In genomic region chr1:14889937-14890440, GRCh38 we compare ENCODE assay signal across 21 cellular contexts.
DNase-seq lines count a peak whose midpoint lies in the region; ATAC-seq, FAIRE-seq and TF ChIP-seq lines count a peak whose summit lies in the region.
"Had no signal": no experiment of that assay in that cellular context is flagged by ENCODE, and none has a peak within 500 bp of the region (broad histone marks: within the 10 kb centered on the region; RNA-seq: fewer than 3 reads in every experiment).

No MANE protein-coding gene starts in this region.

- H3K36me3 ChIP-seq in K562 (ENCODE audit: control insufficient read depth, insufficient read depth, low read length), result no peaks in the 10 kb centered on the region
- no peaks in the 10 kb centered on the region for H3K36me3 ChIP-seq in hepatocyte (replicated peaks; ENCODE audit: insufficient read depth, low read depth)
- H3K36me3 ChIP-seq in neural progenitor cell, result no peaks in the 10 kb centered on the region
- H3K36me3 ChIP-seq in CD8-positive, alpha-beta memory T cell (ENCODE audit: insufficient read depth, low read length), result no peaks in the 10 kb centered on the region
- H3K36me3 ChIP-seq: BLaER1 had no signal

- DNase-seq in DMS79 treated with DMSO at 0.1 percent for 48 hours (lab: John Stamatoyannopoulos, UW) (peak; percentile 42), DMS79 (lab: John Stamatoyannopoulos, UW) (no peak), K562 (ENCODE audit: extremely low read depth in 1 of 4, low spot score in 3 of 4) (no peak), hepatocyte (ENCODE audit: low spot score) (no peak), neural progenitor cell (ENCODE audit: low spot score) (no peak), right cardiac atrium (no peak)
- DNase-seq in CD8-positive, alpha-beta memory T cell, result no peak
- DNase-seq: AML-193; Calu3; CD4-positive, alpha-beta memory T cell; GF-D8; HCEC 1CT; IMR-90 had no signal

- H3K9me2 ChIP-seq in hepatocyte (replicated peaks; ENCODE audit: insufficient read depth), result no peaks in the 10 kb centered on the region

- H3K4me1 ChIP-seq in K562 (replicated peaks in 1 of 2; ENCODE audit: control insufficient read depth in 2 of 2, insufficient read depth in 2 of 2, low read length in 2 of 2) (peaks cover 0 to 2% of the 10 kb centered on the region in 2 experiments; a peak in 2 of 5 replicates), hepatocyte (ENCODE audit: insufficient read depth) (peaks cover 2% of the 10 kb centered on the region), neural progenitor cell (peaks cover 30% of the 10 kb centered on the region), right cardiac atrium (ENCODE audit: control insufficient read depth, insufficient read depth, low read length) (no peaks in the 10 kb centered on the region)
- H3K4me1 ChIP-seq in CD8-positive, alpha-beta memory T cell (ENCODE audit: insufficient read depth, low read length), result no peaks in the 10 kb centered on the region
- H3K4me1 ChIP-seq: A549 had no signal

- H3F3A ChIP-seq in neural progenitor cell (ENCODE audit: low read depth), result peaks cover 14% of the 10 kb centered on the region

- no peak for TF ChIP-seq CTCF in K562 (IDR thresholded peaks at IDR 0.05 in 2 of 3, conservative IDR thresholded peaks at IDR 0.05 in 1 of 3; ENCODE audit: insufficient read depth in 2 of 3, low read depth in 1 of 3, low read length in 3 of 3)
- TF ChIP-seq CTCF in hepatocyte (IDR thresholded peaks at IDR 0.05; ENCODE audit: poor library complexity), result no peak
- no peak for TF ChIP-seq CTCF in neural progenitor cell (IDR thresholded peaks at IDR 0.05)

- 0 out of 3 replicates have a peak, but pooled peaks have one; percentile 29 for ATAC-seq in K562
- ATAC-seq in HG02938 (IDR thresholded peaks at IDR 0.05; ENCODE audit: unreplicated experiment), result no peak
- no peak for ATAC-seq in right cardiac atrium
- ATAC-seq: A549, GM23338 had no signal

- H4K20me1 ChIP-seq in K562 (replicated peaks; ENCODE audit: control insufficient read depth, insufficient read depth, low read length) (no peaks in the 10 kb centered on the region), hepatocyte (ENCODE audit: insufficient read depth, poor library complexity, severe bottlenecking) (no peaks in the 10 kb centered on the region), neural progenitor cell (ENCODE audit: low read depth) (peaks cover 10% of the 10 kb centered on the region)
- H4K20me1 ChIP-seq: BLaER1 had no signal

- no peaks in the 10 kb centered on the region for H3K9me3 ChIP-seq in K562 (replicated peaks; ENCODE audit: control insufficient read depth, insufficient read depth, low read depth, low read length)
- H3K9me3 ChIP-seq in hepatocyte (ENCODE audit: low read depth), result no peaks in the 10 kb centered on the region
- H3K9me3 ChIP-seq in neural progenitor cell (ENCODE audit: low read depth), result no peaks in the 10 kb centered on the region
- H3K9me3 ChIP-seq in CD8-positive, alpha-beta memory T cell (ENCODE audit: low read length), result no peaks in the 10 kb centered on the region
- H3K9me3 ChIP-seq in right cardiac atrium (ENCODE audit: control insufficient read depth, low read length), result no peaks in the 10 kb centered on the region
- H3K9me3 ChIP-seq: A549, BLaER1 had no signal

- no peak overlapping the region for H3K4me3 Mint-ChIP-seq in neural progenitor cell
- no peak overlapping the region for H3K4me3 Mint-ChIP-seq in CD8-positive, alpha-beta memory T cell
- H3K4me3 Mint-ChIP-seq: CD14-positive monocyte; CD4-positive, alpha-beta memory T cell; GM23338 had no signal

- H3K4me2 ChIP-seq in K562 (ENCODE audit: insufficient read depth, low read length) (no peak overlapping the region), hepatocyte (no peak overlapping the region), neural progenitor cell (no peak overlapping the region)
- H3K4me2 ChIP-seq: A549, BLaER1, GM23338 had no signal

- H3K4me3 ChIP-seq in K562, result no peak overlapping the region
- no peak overlapping the region for H3K4me3 ChIP-seq in hepatocyte
- H3K4me3 ChIP-seq in neural progenitor cell, result no peak overlapping the region
- H3K4me3 ChIP-seq in CD8-positive, alpha-beta memory T cell (ENCODE audit: low read length), result no peak overlapping the region
- no peak overlapping the region for H3K4me3 ChIP-seq in right cardiac atrium (ENCODE audit: low read length)
- H3K4me3 ChIP-seq: A549, BLaER1, GM23338 had no signal

- in situ Hi-C loops in K562 (cut with MboI), result no loop called here

- H3K9ac ChIP-seq in K562 (ENCODE audit: insufficient read depth in 1 of 2, low read depth in 2 of 2, low read length in 2 of 2) (no peak overlapping the region), neural progenitor cell (no peak overlapping the region)
- H3K9ac ChIP-seq: BLaER1 had no signal

- no TSS peak for BruUV-seq in K562 (replicated peaks; lab: Mats Ljungman, UMichigan)

- H3K79me2 ChIP-seq in K562 (ENCODE audit: control insufficient read depth, insufficient read depth, low read length) (no peaks in the 10 kb centered on the region), hepatocyte (no peaks in the 10 kb centered on the region), neural progenitor cell (ENCODE audit: low read depth) (no peaks in the 10 kb centered on the region)

- H3K27me3 ChIP-seq in K562 (ENCODE audit: control insufficient read depth in 2 of 2, insufficient read depth in 2 of 2, low read length in 2 of 2) (peaks cover 14 to 45% of the 10 kb centered on the region in 2 experiments), hepatocyte (no peaks in the 10 kb centered on the region), neural progenitor cell (no peaks in the 10 kb centered on the region), right cardiac atrium (ENCODE audit: control insufficient read depth, insufficient read depth) (no peaks in the 10 kb centered on the region)
- no peaks in the 10 kb centered on the region for H3K27me3 ChIP-seq in CD8-positive, alpha-beta memory T cell (ENCODE audit: insufficient read depth, low read length, poor library complexity, severe bottlenecking)
- H3K27me3 ChIP-seq: BLaER1 had no signal

- peaks cover 62% of the 10 kb centered on the region for H3K4me1 Mint-ChIP-seq in neural progenitor cell
- H3K4me1 Mint-ChIP-seq in CD8-positive, alpha-beta memory T cell, result no peaks in the 10 kb centered on the region
- H3K4me1 Mint-ChIP-seq: CD14-positive monocyte; CD4-positive, alpha-beta memory T cell had no signal

- POLR2A ChIA-PET in K562 (lab: Yijun Ruan, JAX), result interaction anchor here (1.0 kb wide), 1 partner anchor 9 kb away, joined by 5 read pairs; no protein-coding TSS in a partner anchor
- POLR2A ChIA-PET in CD8-positive, alpha-beta memory T cell (lab: Charles Lee), result no interaction called here

- H3K9me3 Mint-ChIP-seq in neural progenitor cell, result no peaks in the 10 kb centered on the region
- H3K9me3 Mint-ChIP-seq in CD8-positive, alpha-beta memory T cell, result no peaks in the 10 kb centered on the region
- H3K9me3 Mint-ChIP-seq: CD4-positive, alpha-beta memory T cell; GM23338 had no signal

- no peaks in the 10 kb centered on the region for H3K9me1 ChIP-seq in K562 (ENCODE audit: control insufficient read depth, insufficient read depth, low read length)

- WGBS in K562 (ENCODE audit: insufficient coverage, low coverage, missing lambda C conversion rate), result 25% methylated on average over 12 of the region's 12 CpGs
- 84% methylated on average over 12 of the region's 12 CpGs for WGBS in hepatocyte (ENCODE audit: low lambda C conversion rate, missing lambda C conversion rate)
- 82% methylated on average over 12 of the region's 12 CpGs for WGBS in right cardiac atrium

- no peak for TF ChIP-seq POLR2A in K562 (conservative IDR thresholded peaks at IDR 0.05)

- H3K27me3 Mint-ChIP-seq in neural progenitor cell (ENCODE audit: insufficient read depth, low read depth), result peaks cover 6% of the 10 kb centered on the region
- H3K27me3 Mint-ChIP-seq in CD8-positive, alpha-beta memory T cell, result peaks cover 2 to 11% of the 10 kb centered on the region in 2 donors

- TF ChIP-seq EP300 in K562 (IDR thresholded peaks at IDR 0.05; ENCODE audit: low read length), result no peak

- H3K27ac ChIP-seq in K562 (ENCODE audit: extremely low read depth, low read depth, low read length) (no peak overlapping the region), hepatocyte (peak overlapping the region; percentile 16), neural progenitor cell (no peak overlapping the region), right cardiac atrium (ENCODE audit: low read length) (no peak overlapping the region)
- H3K27ac ChIP-seq in CD8-positive, alpha-beta memory T cell (ENCODE audit: low read depth, low read length), result no peak overlapping the region
- H3K27ac ChIP-seq: 22Rv1, A549, BLaER1 had no signal

- H3K27ac Mint-ChIP-seq in neural progenitor cell, result peak overlapping the region; percentile 96
- H3K27ac Mint-ChIP-seq in CD8-positive, alpha-beta memory T cell, result no peak overlapping the region
- H3K27ac Mint-ChIP-seq: CD14-positive monocyte; CD4-positive, alpha-beta memory T cell; GM23338 had no signal

- no peak for FAIRE-seq in K562 (lab: Jason Lieb, UNC)
- FAIRE-seq: A549, H54, HTR-8/SVneo had no signal

- no peak for TF ChIP-seq RAD21 in K562 (CRISPR knock-in tag; conservative IDR thresholded peaks at IDR 0.05 in 1 of 2, IDR thresholded peaks at IDR 0.05 in 1 of 2)

- H2AFZ ChIP-seq in K562 (ENCODE audit: low read depth, low read length) (no peak overlapping the region; the same call in 1 of the 2 replicates), hepatocyte (no peak overlapping the region), neural progenitor cell (replicated peaks) (no peak overlapping the region)
- H2AFZ ChIP-seq: GM23338 had no signal

- CTCF ChIA-PET in K562 (lab: Yijun Ruan, JAX; ENCODE audit: low intra/inter-chr PET ratio), result no interaction called here
- CTCF ChIA-PET in CD8-positive, alpha-beta memory T cell (lab: Charles Lee), result no interaction called here

- intact Hi-C loops in K562 (cut with micrococcal nuclease), result no loop called here
- intact Hi-C loops in right cardiac atrium (cut with DNase I), result no loop called here

- H3K36me3 Mint-ChIP-seq in neural progenitor cell, result no peaks in the 10 kb centered on the region
- H3K36me3 Mint-ChIP-seq in CD8-positive, alpha-beta memory T cell, result no peaks in the 10 kb centered on the region
- H3K36me3 Mint-ChIP-seq: CD14-positive monocyte; CD4-positive, alpha-beta memory T cell had no signal

TF ChIP-seq in K562, 482 proteins besides CTCF, POLR2A, EP300 and RAD21 (continues in another document):
- TF ChIP-seq IRF2 (CRISPR knock-in tag; IDR thresholded peaks at IDR 0.05) (no peak), POLR2AphosphoS2 (IDR thresholded peaks at IDR 0.05; ENCODE audit: low read length) (no peak), ZNF79 (CRISPR knock-in tag; IDR thresholded peaks at IDR 0.05; ENCODE audit: low read depth) (no peak)
